Comparison of ENCODE assay signal across 1 cellular context in genomic region chr11:78038697-78039313, GRCh38.
A peak's percentile ranks its signal among the peaks of the same experiment; 100 is the strongest.
TF ChIP-seq lines count a peak whose summit lies in the region.

No MANE protein-coding gene starts in this region.

TF ChIP-seq in HepG2, 621 proteins besides CTCF, POLR2A, EP300 and RAD21 (continued from another document and continues in another):
- TF ChIP-seq ARID4A (CRISPR knock-in tag; IDR thresholded peaks at IDR 0.05; ENCODE audit: borderline replicate concordance) (no peak), PREB (CRISPR knock-in tag; IDR thresholded peaks at IDR 0.05) (no peak), ZNF446 (CRISPR knock-in tag; IDR thresholded peaks at IDR 0.05) (no peak), HNF4G (IDR thresholded peaks at IDR 0.05; ENCODE audit: borderline replicate concordance, low read depth, low read length) (peak; percentile 67; the same call in 1 of the 2 replicates), HNF4G (CRISPR knock-in tag; IDR thresholded peaks at IDR 0.05; ENCODE audit: borderline replicate concordance, low read depth) (no peak), ZFP90 (CRISPR knock-in tag; IDR thresholded peaks at IDR 0.05; ENCODE audit: borderline replicate concordance) (no peak), ZNF33A (CRISPR knock-in tag; IDR thresholded peaks at IDR 0.05; ENCODE audit: borderline replicate concordance) (no peak), SPEN (CRISPR knock-in tag; IDR thresholded peaks at IDR 0.05; ENCODE audit: low read depth) (0 out of 2 replicates have a peak, but pooled peaks have one; percentile 20), CENPT (CRISPR knock-in tag; IDR thresholded peaks at IDR 0.05; ENCODE audit: low read depth) (no peak), HMG20A (CRISPR knock-in tag; IDR thresholded peaks at IDR 0.05; ENCODE audit: borderline replicate concordance) (0 out of 2 replicates have a peak, but pooled peaks have one; percentile 37), NR0B2 (CRISPR knock-in tag; IDR thresholded peaks at IDR 0.05) (no peak), MXI1 (IDR thresholded peaks at IDR 0.05; ENCODE audit: borderline replicate concordance, low read depth, low read length) (no peak), HCFC1 (IDR thresholded peaks at IDR 0.05; ENCODE audit: low read depth, low read length) (no peak), HNRNPH1 (optimal IDR thresholded peaks at IDR 0.05; ENCODE audit: low read depth, low read length) (no peak), NFIB (CRISPR knock-in tag; IDR thresholded peaks at IDR 0.05; ENCODE audit: borderline replicate concordance) (no peak), ZNF274 (CRISPR knock-in tag; IDR thresholded peaks at IDR 0.05) (no peak), BCL6 (CRISPR knock-in tag; IDR thresholded peaks at IDR 0.05) (peak; percentile 42; the same call in 1 of the 2 replicates), SRSF9 (IDR thresholded peaks at IDR 0.05; ENCODE audit: borderline replicate concordance, insufficient read depth, low read depth, low read length, poor library complexity, severe bottlenecking) (no peak), NCOA1 (CRISPR knock-in tag; IDR thresholded peaks at IDR 0.05) (no peak), RCOR2 (CRISPR knock-in tag; IDR thresholded peaks at IDR 0.05) (no peak), SIX1 (CRISPR knock-in tag; IDR thresholded peaks at IDR 0.05; ENCODE audit: borderline replicate concordance) (peak; percentile 34; the same call in 1 of the 2 replicates), ZNF367 (CRISPR knock-in tag; IDR thresholded peaks at IDR 0.05; ENCODE audit: borderline replicate concordance) (no peak), ZNF264 (CRISPR knock-in tag; IDR thresholded peaks at IDR 0.05) (no peak), ELK4 (CRISPR knock-in tag; IDR thresholded peaks at IDR 0.05; ENCODE audit: borderline replicate concordance) (no peak), ZNF225 (CRISPR knock-in tag; IDR thresholded peaks at IDR 0.05) (no peak), ZIK1 (CRISPR knock-in tag; IDR thresholded peaks at IDR 0.05; ENCODE audit: borderline replicate concordance, low read depth) (0 out of 2 replicates have a peak, but pooled peaks have one; percentile 58), ATF6 (CRISPR knock-in tag; conservative IDR thresholded peaks at IDR 0.05) (no peak), KDM1A (CRISPR knock-in tag; IDR thresholded peaks at IDR 0.05) (no peak), HOXA7 (CRISPR knock-in tag; IDR thresholded peaks at IDR 0.05) (no peak), THAP8 (CRISPR knock-in tag; IDR thresholded peaks at IDR 0.05; ENCODE audit: borderline replicate concordance) (no peak)
- TF ChIP-seq, protein P1, sequence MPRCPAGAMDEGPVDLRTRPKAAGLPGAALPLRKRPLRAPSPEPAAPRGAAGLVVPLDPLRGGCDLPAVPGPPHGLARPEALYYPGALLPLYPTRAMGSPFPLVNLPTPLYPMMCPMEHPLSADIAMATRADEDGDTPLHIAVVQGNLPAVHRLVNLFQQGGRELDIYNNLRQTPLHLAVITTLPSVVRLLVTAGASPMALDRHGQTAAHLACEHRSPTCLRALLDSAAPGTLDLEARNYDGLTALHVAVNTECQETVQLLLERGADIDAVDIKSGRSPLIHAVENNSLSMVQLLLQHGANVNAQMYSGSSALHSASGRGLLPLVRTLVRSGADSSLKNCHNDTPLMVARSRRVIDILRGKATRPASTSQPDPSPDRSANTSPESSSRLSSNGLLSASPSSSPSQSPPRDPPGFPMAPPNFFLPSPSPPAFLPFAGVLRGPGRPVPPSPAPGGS (CRISPR knock-in tag; IDR thresholded peaks at IDR 0.05): no peak
- TF ChIP-seq, protein P2, sequence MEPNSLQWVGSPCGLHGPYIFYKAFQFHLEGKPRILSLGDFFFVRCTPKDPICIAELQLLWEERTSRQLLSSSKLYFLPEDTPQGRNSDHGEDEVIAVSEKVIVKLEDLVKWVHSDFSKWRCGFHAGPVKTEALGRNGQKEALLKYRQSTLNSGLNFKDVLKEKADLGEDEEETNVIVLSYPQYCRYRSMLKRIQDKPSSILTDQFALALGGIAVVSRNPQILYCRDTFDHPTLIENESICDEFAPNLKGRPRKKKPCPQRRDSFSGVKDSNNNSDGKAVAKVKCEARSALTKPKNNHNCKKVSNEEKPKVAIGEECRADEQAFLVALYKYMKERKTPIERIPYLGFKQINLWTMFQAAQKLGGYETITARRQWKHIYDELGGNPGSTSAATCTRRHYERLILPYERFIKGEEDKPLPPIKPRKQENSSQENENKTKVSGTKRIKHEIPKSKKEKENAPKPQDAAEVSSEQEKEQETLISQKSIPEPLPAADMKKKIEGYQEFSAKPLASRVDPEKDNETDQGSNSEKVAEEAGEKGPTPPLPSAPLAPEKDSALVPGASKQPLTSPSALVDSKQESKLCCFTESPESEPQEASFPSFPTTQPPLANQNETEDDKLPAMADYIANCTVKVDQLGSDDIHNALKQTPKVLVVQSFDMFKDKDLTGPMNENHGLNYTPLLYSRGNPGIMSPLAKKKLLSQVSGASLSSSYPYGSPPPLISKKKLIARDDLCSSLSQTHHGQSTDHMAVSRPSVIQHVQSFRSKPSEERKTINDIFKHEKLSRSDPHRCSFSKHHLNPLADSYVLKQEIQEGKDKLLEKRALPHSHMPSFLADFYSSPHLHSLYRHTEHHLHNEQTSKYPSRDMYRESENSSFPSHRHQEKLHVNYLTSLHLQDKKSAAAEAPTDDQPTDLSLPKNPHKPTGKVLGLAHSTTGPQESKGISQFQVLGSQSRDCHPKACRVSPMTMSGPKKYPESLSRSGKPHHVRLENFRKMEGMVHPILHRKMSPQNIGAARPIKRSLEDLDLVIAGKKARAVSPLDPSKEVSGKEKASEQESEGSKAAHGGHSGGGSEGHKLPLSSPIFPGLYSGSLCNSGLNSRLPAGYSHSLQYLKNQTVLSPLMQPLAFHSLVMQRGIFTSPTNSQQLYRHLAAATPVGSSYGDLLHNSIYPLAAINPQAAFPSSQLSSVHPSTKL (CRISPR knock-in tag; IDR thresholded peaks at IDR 0.05): peak; percentile 63; the same call in 1 of the 2 replicates
- TF ChIP-seq, protein P3, sequence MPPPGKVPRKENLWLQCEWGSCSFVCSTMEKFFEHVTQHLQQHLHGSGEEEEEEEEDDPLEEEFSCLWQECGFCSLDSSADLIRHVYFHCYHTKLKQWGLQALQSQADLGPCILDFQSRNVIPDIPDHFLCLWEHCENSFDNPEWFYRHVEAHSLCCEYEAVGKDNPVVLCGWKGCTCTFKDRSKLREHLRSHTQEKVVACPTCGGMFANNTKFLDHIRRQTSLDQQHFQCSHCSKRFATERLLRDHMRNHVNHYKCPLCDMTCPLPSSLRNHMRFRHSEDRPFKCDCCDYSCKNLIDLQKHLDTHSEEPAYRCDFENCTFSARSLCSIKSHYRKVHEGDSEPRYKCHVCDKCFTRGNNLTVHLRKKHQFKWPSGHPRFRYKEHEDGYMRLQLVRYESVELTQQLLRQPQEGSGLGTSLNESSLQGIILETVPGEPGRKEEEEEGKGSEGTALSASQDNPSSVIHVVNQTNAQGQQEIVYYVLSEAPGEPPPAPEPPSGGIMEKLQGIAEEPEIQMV (CRISPR knock-in tag; IDR thresholded peaks at IDR 0.05; ENCODE audit: low read depth): no peak
- TF ChIP-seq, protein P4, sequence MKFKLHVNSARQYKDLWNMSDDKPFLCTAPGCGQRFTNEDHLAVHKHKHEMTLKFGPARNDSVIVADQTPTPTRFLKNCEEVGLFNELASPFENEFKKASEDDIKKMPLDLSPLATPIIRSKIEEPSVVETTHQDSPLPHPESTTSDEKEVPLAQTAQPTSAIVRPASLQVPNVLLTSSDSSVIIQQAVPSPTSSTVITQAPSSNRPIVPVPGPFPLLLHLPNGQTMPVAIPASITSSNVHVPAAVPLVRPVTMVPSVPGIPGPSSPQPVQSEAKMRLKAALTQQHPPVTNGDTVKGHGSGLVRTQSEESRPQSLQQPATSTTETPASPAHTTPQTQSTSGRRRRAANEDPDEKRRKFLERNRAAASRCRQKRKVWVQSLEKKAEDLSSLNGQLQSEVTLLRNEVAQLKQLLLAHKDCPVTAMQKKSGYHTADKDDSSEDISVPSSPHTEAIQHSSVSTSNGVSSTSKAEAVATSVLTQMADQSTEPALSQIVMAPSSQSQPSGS (CRISPR knock-in tag; IDR thresholded peaks at IDR 0.05): 0 out of 2 replicates have a peak, but pooled peaks have one; percentile 41
- TF ChIP-seq, protein P5, sequence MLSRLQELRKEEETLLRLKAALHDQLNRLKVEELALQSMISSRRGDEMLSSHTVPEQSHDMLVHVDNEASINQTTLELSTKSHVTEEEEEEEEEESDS (CRISPR knock-in tag; IDR thresholded peaks at IDR 0.05; ENCODE audit: borderline replicate concordance): no peak
- TF ChIP-seq, protein P6, sequence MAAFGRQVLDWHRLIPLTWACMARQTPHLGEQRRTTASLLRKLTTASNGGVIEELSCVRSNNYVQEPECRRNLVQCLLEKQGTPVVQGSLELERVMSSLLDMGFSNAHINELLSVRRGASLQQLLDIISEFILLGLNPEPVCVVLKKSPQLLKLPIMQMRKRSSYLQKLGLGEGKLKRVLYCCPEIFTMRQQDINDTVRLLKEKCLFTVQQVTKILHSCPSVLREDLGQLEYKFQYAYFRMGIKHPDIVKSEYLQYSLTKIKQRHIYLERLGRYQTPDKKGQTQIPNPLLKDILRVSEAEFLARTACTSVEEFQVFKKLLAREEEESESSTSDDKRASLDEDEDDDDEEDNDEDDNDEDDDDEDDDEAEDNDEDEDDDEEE (CRISPR knock-in tag; IDR thresholded peaks at IDR 0.05): 0 out of 2 replicates have a peak, but pooled peaks have one; percentile 2
